In genomic region chr7:55132890-55133551, GRCh38 we compare ENCODE assay signal across 8 cellular contexts.
DNase-seq lines count a peak whose midpoint lies in the region; ATAC-seq and TF ChIP-seq lines count a peak whose summit lies in the region.

No MANE protein-coding gene starts in this region.

- POLR2A ChIA-PET in RWPE1 (lab: Yijun Ruan, JAX; ENCODE audit: low non-redundant PET), result no interaction called here

- no peak overlapping the region for H3K27ac Mint-ChIP-seq in activated CD8-positive, alpha-beta memory T cell treated with anti-CD3 and anti-CD28 coated beads, Interleukin-2, amount 10 ng/mL, durations not matched to agents 7 days and 5 days

- DNase-seq in activated CD8-positive, alpha-beta memory T cell treated with anti-CD3 and anti-CD28 coated beads, Interleukin-2, amount 10 ng/mL, durations not matched to agents 7 days and 5 days, result no peak
- no peak for DNase-seq in activated CD8-positive, alpha-beta memory T cell treated with anti-CD3 and anti-CD28 coated beads, Interleukin-2, amount 50 U/mL, for 4 hours
- DNase-seq in RWPE1 (ENCODE audit: low spot score) (peak; percentile 92), fibroblast of pulmonary artery (ENCODE audit: low read depth) (peak; percentile 94), NCI-H2227 treated with DMSO at 0.1 percent for 48 hours (lab: John Stamatoyannopoulos, UW) (no peak), NCI-H187 treated with DMSO at 0.1 percent for 48 hours (lab: John Stamatoyannopoulos, UW) (no peak), cortex of kidney (lab: John Stamatoyannopoulos, UW) (no peak)
- DNase-seq in stimulated activated CD4-positive, alpha-beta T cell treated with anti-CD3 and anti-CD28 coated beads, Interleukin-4, amount 100 ng/mL, for 24 hours, result peak; percentile 27

- H3K27me3 Mint-ChIP-seq in activated CD8-positive, alpha-beta memory T cell treated with anti-CD3 and anti-CD28 coated beads, Interleukin-2, amount 10 ng/mL, durations not matched to agents 7 days and 5 days, result peaks cover 6% of the 10 kb centered on the region

- H3K4me3 ChIP-seq in fibroblast of pulmonary artery (replicated peaks; ENCODE audit: low read depth, low read length), result no peak overlapping the region

- H3K36me3 Mint-ChIP-seq in activated CD8-positive, alpha-beta memory T cell treated with anti-CD3 and anti-CD28 coated beads, Interleukin-2, amount 10 ng/mL, durations not matched to agents 7 days and 5 days, result no peaks in the 10 kb centered on the region

- peak overlapping the region; percentile 97 for H3K27ac ChIP-seq in RWPE1

- CTCF ChIA-PET in activated CD8-positive, alpha-beta memory T cell treated with anti-CD3 and anti-CD28 coated beads, Interleukin-2, amount 10 ng/mL, durations not matched to agents 7 days and 5 days (lab: Charles Lee), result no interaction called here
- CTCF ChIA-PET in RWPE1 (lab: Yijun Ruan, JAX), result interaction anchor here (1.0 to 1.8 kb wide), 2 partner anchors 12 to 122 kb away, joined by 3 to 6 read pairs; no protein-coding TSS in a partner anchor

- no peak overlapping the region for H3K4me3 Mint-ChIP-seq in activated CD8-positive, alpha-beta memory T cell treated with anti-CD3 and anti-CD28 coated beads, Interleukin-2, amount 10 ng/mL, durations not matched to agents 7 days and 5 days

- ATAC-seq in activated CD8-positive, alpha-beta memory T cell treated with anti-CD3 and anti-CD28 coated beads, Interleukin-2, amount 10 ng/mL, durations not matched to agents 7 days and 5 days, result peak; percentile 58

- TF ChIP-seq CTCF in RWPE1 (conservative IDR thresholded peaks at IDR 0.05; ENCODE audit: low read depth) (no peak), fibroblast of pulmonary artery (IDR thresholded peaks at IDR 0.05; ENCODE audit: low read length, missing control alignments) (no peak)

- H3K9me3 Mint-ChIP-seq in activated CD8-positive, alpha-beta memory T cell treated with anti-CD3 and anti-CD28 coated beads, Interleukin-2, amount 10 ng/mL, durations not matched to agents 7 days and 5 days (ENCODE audit: low read depth), result no peaks in the 10 kb centered on the region

- H3K4me1 Mint-ChIP-seq in activated CD8-positive, alpha-beta memory T cell treated with anti-CD3 and anti-CD28 coated beads, Interleukin-2, amount 10 ng/mL, durations not matched to agents 7 days and 5 days, result peaks cover 15% of the 10 kb centered on the region

Comparison
In these comparisons a context has a peak if more than half of its experiments do, and no peak if none do; other contexts are left out.
1. DNase-seq: peak in RWPE1 (single experiment), fibroblast of pulmonary artery (single experiment) and stimulated activated CD4-positive, alpha-beta T cell treated with anti-CD3 and anti-CD28 coated beads, Interleukin-4, amount 100 ng/mL, for 24 hours (single experiment); none in activated CD8-positive, alpha-beta memory T cell treated with anti-CD3 and anti-CD28 coated beads, Interleukin-2, amount 10 ng/mL, durations not matched to agents 7 days and 5 days (single experiment), activated CD8-positive, alpha-beta memory T cell treated with anti-CD3 and anti-CD28 coated beads, Interleukin-2, amount 50 U/mL, for 4 hours (single experiment), NCI-H2227 treated with DMSO at 0.1 percent for 48 hours (single experiment), NCI-H187 treated with DMSO at 0.1 percent for 48 hours (single experiment) and cortex of kidney (single experiment).